1 cellular context compared by ENCODE assay signal in the genomic region with DNA sequence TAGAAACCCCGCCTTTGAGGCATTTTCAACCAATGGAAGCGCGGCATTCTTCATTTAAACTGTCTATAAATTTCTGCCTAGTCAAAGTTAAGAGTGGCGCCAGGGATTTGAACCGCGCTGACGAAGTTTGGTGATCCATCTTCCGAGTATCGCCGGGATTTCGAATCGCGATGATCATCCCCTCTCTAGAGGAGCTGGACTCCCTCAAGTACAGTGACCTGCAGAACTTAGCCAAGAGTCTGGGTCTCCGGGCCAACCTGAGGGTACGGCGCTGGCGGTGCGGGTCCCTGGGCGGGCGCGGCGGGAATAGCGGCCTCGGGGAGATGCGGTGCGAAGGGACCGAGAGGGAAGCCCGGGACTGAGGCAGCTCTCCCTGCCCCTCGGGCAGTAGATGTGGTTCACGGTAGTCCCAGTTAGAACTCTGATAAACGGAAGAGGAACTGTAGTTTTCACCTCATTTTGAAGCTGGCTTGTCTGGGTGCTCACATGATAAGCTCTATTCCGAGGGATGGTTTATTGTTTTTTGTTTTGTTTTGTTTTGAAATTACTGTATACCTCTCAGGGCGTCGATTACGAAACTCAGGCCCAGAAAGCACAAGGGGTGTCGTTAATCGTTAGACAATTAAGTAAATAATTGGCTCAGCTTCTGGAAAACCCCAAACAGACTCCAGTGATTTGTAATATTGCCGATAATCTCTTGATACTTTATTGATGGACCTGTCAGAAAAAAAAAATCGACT.
TF ChIP-seq lines count a peak whose summit lies in the region.

A gene with protein sequence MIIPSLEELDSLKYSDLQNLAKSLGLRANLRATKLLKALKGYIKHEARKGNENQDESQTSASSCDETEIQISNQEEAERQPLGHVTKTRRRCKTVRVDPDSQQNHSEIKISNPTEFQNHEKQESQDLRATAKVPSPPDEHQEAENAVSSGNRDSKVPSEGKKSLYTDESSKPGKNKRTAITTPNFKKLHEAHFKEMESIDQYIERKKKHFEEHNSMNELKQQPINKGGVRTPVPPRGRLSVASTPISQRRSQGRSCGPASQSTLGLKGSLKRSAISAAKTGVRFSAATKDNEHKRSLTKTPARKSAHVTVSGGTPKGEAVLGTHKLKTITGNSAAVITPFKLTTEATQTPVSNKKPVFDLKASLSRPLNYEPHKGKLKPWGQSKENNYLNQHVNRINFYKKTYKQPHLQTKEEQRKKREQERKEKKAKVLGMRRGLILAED (plus strand): TSS at position 94 of the 740 bp plus-strand sequence. CDS start 77 bp downstream, at position 171.

TF ChIP-seq in HepG2, 621 proteins besides CTCF, POLR2A, EP300 and RAD21 (continued from another document and continues in another):
- TF ChIP-seq, protein P1, sequence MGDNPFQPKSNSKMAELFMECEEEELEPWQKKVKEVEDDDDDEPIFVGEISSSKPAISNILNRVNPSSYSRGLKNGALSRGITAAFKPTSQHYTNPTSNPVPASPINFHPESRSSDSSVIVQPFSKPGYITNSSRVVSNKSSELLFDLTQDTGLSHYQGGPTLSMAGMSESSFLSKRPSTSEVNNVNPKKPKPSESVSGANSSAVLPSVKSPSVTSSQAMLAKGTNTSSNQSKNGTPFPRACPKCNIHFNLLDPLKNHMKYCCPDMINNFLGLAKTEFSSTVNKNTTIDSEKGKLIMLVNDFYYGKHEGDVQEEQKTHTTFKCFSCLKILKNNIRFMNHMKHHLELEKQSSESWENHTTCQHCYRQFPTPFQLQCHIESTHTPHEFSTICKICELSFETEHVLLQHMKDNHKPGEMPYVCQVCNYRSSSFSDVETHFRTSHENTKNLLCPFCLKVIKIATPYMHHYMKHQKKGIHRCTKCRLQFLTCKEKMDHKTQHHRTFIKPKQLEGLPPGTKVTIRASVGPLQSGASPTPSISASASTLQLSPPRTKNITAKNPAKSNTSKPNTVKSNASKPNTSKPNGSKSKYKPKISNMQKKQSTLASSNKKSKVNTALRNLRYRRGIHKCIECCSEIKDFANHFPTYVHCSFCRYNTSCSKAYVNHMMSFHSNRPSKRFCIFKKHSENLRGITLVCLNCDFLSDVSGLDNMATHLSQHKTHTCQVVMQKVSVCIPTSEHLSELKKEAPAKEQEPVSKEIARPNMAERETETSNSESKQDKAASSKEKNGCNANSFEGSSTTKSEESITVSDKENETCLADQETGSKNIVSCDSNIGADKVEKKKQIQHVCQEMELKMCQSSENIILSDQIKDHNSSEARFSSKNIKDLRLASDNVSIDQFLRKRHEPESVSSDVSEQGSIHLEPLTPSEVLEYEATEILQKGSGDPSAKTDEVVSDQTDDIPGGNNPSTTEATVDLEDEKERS (CRISPR knock-in tag; IDR thresholded peaks at IDR 0.05): no peak
- TF ChIP-seq, protein P2, sequence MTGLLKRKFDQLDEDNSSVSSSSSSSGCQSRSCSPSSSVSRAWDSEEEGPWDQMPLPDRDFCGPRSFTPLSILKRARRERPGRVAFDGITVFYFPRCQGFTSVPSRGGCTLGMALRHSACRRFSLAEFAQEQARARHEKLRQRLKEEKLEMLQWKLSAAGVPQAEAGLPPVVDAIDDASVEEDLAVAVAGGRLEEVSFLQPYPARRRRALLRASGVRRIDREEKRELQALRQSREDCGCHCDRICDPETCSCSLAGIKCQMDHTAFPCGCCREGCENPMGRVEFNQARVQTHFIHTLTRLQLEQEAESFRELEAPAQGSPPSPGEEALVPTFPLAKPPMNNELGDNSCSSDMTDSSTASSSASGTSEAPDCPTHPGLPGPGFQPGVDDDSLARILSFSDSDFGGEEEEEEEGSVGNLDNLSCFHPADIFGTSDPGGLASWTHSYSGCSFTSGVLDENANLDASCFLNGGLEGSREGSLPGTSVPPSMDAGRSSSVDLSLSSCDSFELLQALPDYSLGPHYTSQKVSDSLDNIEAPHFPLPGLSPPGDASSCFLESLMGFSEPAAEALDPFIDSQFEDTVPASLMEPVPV (CRISPR knock-in tag; IDR thresholded peaks at IDR 0.05): peak; percentile 61; the same call in 1 of the 2 replicates
- TF ChIP-seq MAF1 (CRISPR knock-in tag; IDR thresholded peaks at IDR 0.05; ENCODE audit: borderline replicate concordance) (no peak), ZNF839 (CRISPR knock-in tag; IDR thresholded peaks at IDR 0.05; ENCODE audit: borderline replicate concordance) (no peak), SIN3A (IDR thresholded peaks at IDR 0.05; ENCODE audit: borderline replicate concordance, low read depth, low read length) (peak; percentile 61; the same call in 1 of the 2 replicates), ZNF484 (CRISPR knock-in tag; IDR thresholded peaks at IDR 0.05; ENCODE audit: borderline replicate concordance, low read depth) (no peak), SRSF9 (IDR thresholded peaks at IDR 0.05; ENCODE audit: borderline replicate concordance, insufficient read depth, low read depth, low read length, poor library complexity, severe bottlenecking) (no peak), SP2 (CRISPR knock-in tag; IDR thresholded peaks at IDR 0.05) (peak; percentile 66; the same call in 1 of the 2 replicates), ZNF224 (CRISPR knock-in tag; IDR thresholded peaks at IDR 0.05) (no peak), GABPB1 (CRISPR knock-in tag; IDR thresholded peaks at IDR 0.05) (no peak), ZKSCAN1 (IDR thresholded peaks at IDR 0.05; ENCODE audit: low read length) (no peak), ZNF781 (CRISPR knock-in tag; IDR thresholded peaks at IDR 0.05; ENCODE audit: borderline replicate concordance, not compliant biosample characterization) (peak; percentile 1), MIXL1 (CRISPR knock-in tag; IDR thresholded peaks at IDR 0.05) (no peak), GATA4 (IDR thresholded peaks at IDR 0.05; ENCODE audit: borderline replicate concordance, low read depth) (no peak), KLF12 (CRISPR knock-in tag; IDR thresholded peaks at IDR 0.05; ENCODE audit: borderline replicate concordance) (no peak), NFKB2 (CRISPR knock-in tag; IDR thresholded peaks at IDR 0.05; ENCODE audit: borderline replicate concordance) (no peak), ZNF720 (CRISPR knock-in tag; IDR thresholded peaks at IDR 0.05) (no peak)
- TF ChIP-seq, protein P3, sequence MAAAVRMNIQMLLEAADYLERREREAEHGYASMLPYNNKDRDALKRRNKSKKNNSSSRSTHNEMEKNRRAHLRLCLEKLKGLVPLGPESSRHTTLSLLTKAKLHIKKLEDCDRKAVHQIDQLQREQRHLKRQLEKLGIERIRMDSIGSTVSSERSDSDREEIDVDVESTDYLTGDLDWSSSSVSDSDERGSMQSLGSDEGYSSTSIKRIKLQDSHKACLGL (CRISPR knock-in tag; IDR thresholded peaks at IDR 0.05): no peak; the same call in 1 of the 2 replicates
- TF ChIP-seq, protein P4, sequence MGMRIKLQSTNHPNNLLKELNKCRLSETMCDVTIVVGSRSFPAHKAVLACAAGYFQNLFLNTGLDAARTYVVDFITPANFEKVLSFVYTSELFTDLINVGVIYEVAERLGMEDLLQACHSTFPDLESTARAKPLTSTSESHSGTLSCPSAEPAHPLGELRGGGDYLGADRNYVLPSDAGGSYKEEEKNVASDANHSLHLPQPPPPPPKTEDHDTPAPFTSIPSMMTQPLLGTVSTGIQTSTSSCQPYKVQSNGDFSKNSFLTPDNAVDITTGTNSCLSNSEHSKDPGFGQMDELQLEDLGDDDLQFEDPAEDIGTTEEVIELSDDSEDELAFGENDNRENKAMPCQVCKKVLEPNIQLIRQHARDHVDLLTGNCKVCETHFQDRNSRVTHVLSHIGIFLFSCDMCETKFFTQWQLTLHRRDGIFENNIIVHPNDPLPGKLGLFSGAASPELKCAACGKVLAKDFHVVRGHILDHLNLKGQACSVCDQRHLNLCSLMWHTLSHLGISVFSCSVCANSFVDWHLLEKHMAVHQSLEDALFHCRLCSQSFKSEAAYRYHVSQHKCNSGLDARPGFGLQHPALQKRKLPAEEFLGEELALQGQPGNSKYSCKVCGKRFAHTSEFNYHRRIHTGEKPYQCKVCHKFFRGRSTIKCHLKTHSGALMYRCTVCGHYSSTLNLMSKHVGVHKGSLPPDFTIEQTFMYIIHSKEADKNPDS (CRISPR knock-in tag; IDR thresholded peaks at IDR 0.05): no peak
- TF ChIP-seq, protein P5, sequence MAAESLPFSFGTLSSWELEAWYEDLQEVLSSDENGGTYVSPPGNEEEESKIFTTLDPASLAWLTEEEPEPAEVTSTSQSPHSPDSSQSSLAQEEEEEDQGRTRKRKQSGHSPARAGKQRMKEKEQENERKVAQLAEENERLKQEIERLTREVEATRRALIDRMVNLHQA (CRISPR knock-in tag; IDR thresholded peaks at IDR 0.05): no peak
- TF ChIP-seq, protein P6, sequence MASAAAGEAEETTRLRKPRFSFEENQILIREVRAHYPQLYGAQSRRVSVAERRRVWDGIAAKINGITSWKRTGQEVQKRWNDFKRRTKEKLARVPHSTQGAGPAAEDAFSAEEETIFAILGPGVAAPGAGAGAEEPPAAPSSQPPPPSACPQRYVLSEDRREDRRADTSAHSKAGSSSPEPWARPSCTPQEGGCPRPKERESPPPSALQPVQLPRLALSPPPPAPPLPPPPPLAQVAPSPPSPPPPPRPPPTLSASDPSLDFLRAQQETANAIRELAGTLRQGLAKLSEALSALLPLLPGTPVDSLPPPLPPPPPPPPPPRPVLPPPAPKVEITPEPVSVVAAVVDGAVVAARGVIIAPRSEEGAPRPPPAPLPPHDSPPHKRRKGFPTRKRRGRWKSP (CRISPR knock-in tag; IDR thresholded peaks at IDR 0.05): 0 out of 2 replicates have a peak, but pooled peaks have one; percentile 32
- TF ChIP-seq, protein P7, sequence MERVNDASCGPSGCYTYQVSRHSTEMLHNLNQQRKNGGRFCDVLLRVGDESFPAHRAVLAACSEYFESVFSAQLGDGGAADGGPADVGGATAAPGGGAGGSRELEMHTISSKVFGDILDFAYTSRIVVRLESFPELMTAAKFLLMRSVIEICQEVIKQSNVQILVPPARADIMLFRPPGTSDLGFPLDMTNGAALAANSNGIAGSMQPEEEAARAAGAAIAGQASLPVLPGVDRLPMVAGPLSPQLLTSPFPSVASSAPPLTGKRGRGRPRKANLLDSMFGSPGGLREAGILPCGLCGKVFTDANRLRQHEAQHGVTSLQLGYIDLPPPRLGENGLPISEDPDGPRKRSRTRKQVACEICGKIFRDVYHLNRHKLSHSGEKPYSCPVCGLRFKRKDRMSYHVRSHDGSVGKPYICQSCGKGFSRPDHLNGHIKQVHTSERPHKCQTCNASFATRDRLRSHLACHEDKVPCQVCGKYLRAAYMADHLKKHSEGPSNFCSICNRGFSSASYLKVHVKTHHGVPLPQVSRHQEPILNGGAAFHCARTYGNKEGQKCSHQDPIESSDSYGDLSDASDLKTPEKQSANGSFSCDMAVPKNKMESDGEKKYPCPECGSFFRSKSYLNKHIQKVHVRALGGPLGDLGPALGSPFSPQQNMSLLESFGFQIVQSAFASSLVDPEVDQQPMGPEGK (CRISPR knock-in tag; IDR thresholded peaks at IDR 0.05): no peak
- TF ChIP-seq, protein P8, sequence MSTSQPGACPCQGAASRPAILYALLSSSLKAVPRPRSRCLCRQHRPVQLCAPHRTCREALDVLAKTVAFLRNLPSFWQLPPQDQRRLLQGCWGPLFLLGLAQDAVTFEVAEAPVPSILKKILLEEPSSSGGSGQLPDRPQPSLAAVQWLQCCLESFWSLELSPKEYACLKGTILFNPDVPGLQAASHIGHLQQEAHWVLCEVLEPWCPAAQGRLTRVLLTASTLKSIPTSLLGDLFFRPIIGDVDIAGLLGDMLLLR (CRISPR knock-in tag; IDR thresholded peaks at IDR 0.05): no peak
- TF ChIP-seq, protein P9, sequence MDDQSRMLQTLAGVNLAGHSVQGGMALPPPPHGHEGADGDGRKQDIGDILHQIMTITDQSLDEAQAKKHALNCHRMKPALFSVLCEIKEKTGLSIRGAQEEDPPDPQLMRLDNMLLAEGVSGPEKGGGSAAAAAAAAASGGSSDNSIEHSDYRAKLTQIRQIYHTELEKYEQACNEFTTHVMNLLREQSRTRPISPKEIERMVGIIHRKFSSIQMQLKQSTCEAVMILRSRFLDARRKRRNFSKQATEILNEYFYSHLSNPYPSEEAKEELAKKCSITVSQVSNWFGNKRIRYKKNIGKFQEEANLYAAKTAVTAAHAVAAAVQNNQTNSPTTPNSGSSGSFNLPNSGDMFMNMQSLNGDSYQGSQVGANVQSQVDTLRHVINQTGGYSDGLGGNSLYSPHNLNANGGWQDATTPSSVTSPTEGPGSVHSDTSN (CRISPR knock-in tag; IDR thresholded peaks at IDR 0.05; ENCODE audit: borderline replicate concordance): no peak; the same call in 1 of the 2 replicates
- TF ChIP-seq, protein P10, sequence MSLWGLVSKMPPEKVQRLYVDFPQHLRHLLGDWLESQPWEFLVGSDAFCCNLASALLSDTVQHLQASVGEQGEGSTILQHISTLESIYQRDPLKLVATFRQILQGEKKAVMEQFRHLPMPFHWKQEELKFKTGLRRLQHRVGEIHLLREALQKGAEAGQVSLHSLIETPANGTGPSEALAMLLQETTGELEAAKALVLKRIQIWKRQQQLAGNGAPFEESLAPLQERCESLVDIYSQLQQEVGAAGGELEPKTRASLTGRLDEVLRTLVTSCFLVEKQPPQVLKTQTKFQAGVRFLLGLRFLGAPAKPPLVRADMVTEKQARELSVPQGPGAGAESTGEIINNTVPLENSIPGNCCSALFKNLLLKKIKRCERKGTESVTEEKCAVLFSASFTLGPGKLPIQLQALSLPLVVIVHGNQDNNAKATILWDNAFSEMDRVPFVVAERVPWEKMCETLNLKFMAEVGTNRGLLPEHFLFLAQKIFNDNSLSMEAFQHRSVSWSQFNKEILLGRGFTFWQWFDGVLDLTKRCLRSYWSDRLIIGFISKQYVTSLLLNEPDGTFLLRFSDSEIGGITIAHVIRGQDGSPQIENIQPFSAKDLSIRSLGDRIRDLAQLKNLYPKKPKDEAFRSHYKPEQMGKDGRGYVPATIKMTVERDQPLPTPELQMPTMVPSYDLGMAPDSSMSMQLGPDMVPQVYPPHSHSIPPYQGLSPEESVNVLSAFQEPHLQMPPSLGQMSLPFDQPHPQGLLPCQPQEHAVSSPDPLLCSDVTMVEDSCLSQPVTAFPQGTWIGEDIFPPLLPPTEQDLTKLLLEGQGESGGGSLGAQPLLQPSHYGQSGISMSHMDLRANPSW (CRISPR knock-in tag; IDR thresholded peaks at IDR 0.05; ENCODE audit: borderline replicate concordance): no peak
- TF ChIP-seq, protein P11, sequence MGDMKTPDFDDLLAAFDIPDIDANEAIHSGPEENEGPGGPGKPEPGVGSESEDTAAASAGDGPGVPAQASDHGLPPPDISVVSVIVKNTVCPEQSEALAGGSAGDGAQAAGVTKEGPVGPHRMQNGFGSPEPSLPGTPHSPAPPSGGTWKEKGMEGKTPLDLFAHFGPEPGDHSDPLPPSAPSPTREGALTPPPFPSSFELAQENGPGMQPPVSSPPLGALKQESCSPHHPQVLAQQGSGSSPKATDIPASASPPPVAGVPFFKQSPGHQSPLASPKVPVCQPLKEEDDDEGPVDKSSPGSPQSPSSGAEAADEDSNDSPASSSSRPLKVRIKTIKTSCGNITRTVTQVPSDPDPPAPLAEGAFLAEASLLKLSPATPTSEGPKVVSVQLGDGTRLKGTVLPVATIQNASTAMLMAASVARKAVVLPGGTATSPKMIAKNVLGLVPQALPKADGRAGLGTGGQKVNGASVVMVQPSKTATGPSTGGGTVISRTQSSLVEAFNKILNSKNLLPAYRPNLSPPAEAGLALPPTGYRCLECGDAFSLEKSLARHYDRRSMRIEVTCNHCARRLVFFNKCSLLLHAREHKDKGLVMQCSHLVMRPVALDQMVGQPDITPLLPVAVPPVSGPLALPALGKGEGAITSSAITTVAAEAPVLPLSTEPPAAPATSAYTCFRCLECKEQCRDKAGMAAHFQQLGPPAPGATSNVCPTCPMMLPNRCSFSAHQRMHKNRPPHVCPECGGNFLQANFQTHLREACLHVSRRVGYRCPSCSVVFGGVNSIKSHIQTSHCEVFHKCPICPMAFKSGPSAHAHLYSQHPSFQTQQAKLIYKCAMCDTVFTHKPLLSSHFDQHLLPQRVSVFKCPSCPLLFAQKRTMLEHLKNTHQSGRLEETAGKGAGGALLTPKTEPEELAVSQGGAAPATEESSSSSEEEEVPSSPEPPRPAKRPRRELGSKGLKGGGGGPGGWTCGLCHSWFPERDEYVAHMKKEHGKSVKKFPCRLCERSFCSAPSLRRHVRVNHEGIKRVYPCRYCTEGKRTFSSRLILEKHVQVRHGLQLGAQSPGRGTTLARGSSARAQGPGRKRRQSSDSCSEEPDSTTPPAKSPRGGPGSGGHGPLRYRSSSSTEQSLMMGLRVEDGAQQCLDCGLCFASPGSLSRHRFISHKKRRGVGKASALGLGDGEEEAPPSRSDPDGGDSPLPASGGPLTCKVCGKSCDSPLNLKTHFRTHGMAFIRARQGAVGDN (CRISPR knock-in tag; IDR thresholded peaks at IDR 0.05): peak; percentile 50; the same call in 1 of the 2 replicates
